ENCODE assay signal across 16 cellular contexts in genomic region chr7:114939484-114940097, GRCh38. TPM values are rescaled to one million over a fixed set of nuclear protein-coding genes. Genes with fewer than 3 reads are reported as not detected.
DNase-seq lines count a peak whose midpoint lies in the region; ATAC-seq and TF ChIP-seq lines count a peak whose summit lies in the region.
"Had no signal": no experiment of that assay in that cellular context is flagged by ENCODE, and none has a peak within 500 bp of the region (broad histone marks: within the 10 kb centered on the region; RNA-seq: fewer than 3 reads in every experiment).

No MANE protein-coding gene starts in this region.

- BruUV-seq in MCF 10A (replicated peaks; lab: Mats Ljungman, UMichigan) (no TSS peak), mammary epithelial cell (replicated peaks; lab: Mats Ljungman, UMichigan) (no TSS peak)

- no peak overlapping the region for H3K4me3 ChIP-seq in mammary epithelial cell (replicated peaks in 1 of 3; ENCODE audit: insufficient read depth in 1 of 3, low read depth in 2 of 3, low read length in 3 of 3)
- H3K4me3 ChIP-seq in BE2C (ENCODE audit: low read depth, low read length): no peak overlapping the region
- H3K4me3 ChIP-seq: esophagus squamous epithelium had no signal

- no peak overlapping the region for H3K27ac ChIP-seq in mammary epithelial cell (ENCODE audit: insufficient read depth, low read depth, low read length)
- H3K27ac ChIP-seq: esophagus squamous epithelium, parathyroid adenoma had no signal

- no peaks in the 10 kb centered on the region for H3K36me3 Mint-ChIP-seq in MCF 10A (ENCODE audit: insufficient read depth, unreplicated experiment)
- peaks cover 58% of the 10 kb centered on the region for H3K36me3 Mint-ChIP-seq in stimulated activated effector memory CD8-positive, alpha-beta T cell treated with anti-CD3 and anti-CD28 coated beads, Interleukin-12 subunit alpha, Interleukin-12 subunit beta, amount 100 ng/mL, for 72 hours
- peaks cover 53% of the 10 kb centered on the region for H3K36me3 Mint-ChIP-seq in activated CD4-positive, alpha-beta T cell treated with anti-CD3 and anti-CD28 coated beads, Interleukin-2, amount 10 ng/mL, durations not matched to agents 7 days and 5 days (ENCODE audit: low read depth)

- no peaks in the 10 kb centered on the region for H3K27me3 Mint-ChIP-seq in MCF 10A (ENCODE audit: insufficient read depth, unreplicated experiment)
- H3K27me3 Mint-ChIP-seq in activated CD4-positive, alpha-beta T cell treated with anti-CD3 and anti-CD28 coated beads, Interleukin-2, amount 10 ng/mL, durations not matched to agents 7 days and 5 days: no peaks in the 10 kb centered on the region

- no peak overlapping the region for H3K27ac Mint-ChIP-seq in MCF 10A (ENCODE audit: low read depth, unreplicated experiment)
- no peak overlapping the region for H3K27ac Mint-ChIP-seq in stimulated activated effector memory CD8-positive, alpha-beta T cell treated with anti-CD3 and anti-CD28 coated beads, Interleukin-12 subunit alpha, Interleukin-12 subunit beta, amount 100 ng/mL, for 72 hours
- H3K27ac Mint-ChIP-seq in activated CD4-positive, alpha-beta T cell treated with anti-CD3 and anti-CD28 coated beads, Interleukin-2, amount 10 ng/mL, durations not matched to agents 7 days and 5 days: no peak overlapping the region

- DNase-seq in MCF 10A (ENCODE audit: unreplicated experiment): no peak
- no peak for DNase-seq in mammary epithelial cell
- DNase-seq in T-helper 9 cell: peak; percentile 22
- DNase-seq in stimulated activated effector memory CD8-positive, alpha-beta T cell treated with anti-CD3 and anti-CD28 coated beads, Interleukin-12 subunit alpha, Interleukin-12 subunit beta, amount 100 ng/mL, for 72 hours (ENCODE audit: low spot score in 2 of 2): no peak
- DNase-seq in NCI-H1048 (lab: John Stamatoyannopoulos, UW): no peak
- no peak for DNase-seq in BE2C
- no peak for DNase-seq in activated CD4-positive, alpha-beta T cell treated with anti-CD3 and anti-CD28 coated beads, Interleukin-2, amount 10 ng/mL, durations not matched to agents 7 days and 5 days
- DNase-seq: activated gamma-delta T cell; AML-193; esophagus squamous epithelium; NCI-H510A treated with DMSO at 0.1 percent for 48 hours; Right ventricle myocardium superior; stimulated activated naive CD8-positive, alpha-beta T cell treated with anti-CD3 and anti-CD28 coated beads, Interleukin-15, Interleukin-2, amounts not matched to agents 100 U/mL and 50 U/mL, for 24 hours had no signal

- TF ChIP-seq CTCF in MCF 10A (IDR thresholded peaks at IDR 0.05; ENCODE audit: unreplicated experiment) (peak; percentile 21), mammary epithelial cell (conservative IDR thresholded peaks at IDR 0.05 in 1 of 2, IDR thresholded peaks at IDR 0.05 in 1 of 2; ENCODE audit: extremely low read depth in 1 of 2, insufficient read depth in 1 of 2, low read depth in 1 of 2, low read length in 2 of 2) (no peak), BE2C (IDR thresholded peaks at IDR 0.05; ENCODE audit: low read depth, low read length) (no peak)

- peaks cover 8% of the 10 kb centered on the region for H3K9me3 Mint-ChIP-seq in MCF 10A (ENCODE audit: unreplicated experiment)
- H3K9me3 Mint-ChIP-seq in stimulated activated effector memory CD8-positive, alpha-beta T cell treated with anti-CD3 and anti-CD28 coated beads, Interleukin-12 subunit alpha, Interleukin-12 subunit beta, amount 100 ng/mL, for 72 hours: no peaks in the 10 kb centered on the region
- H3K9me3 Mint-ChIP-seq in activated CD4-positive, alpha-beta T cell treated with anti-CD3 and anti-CD28 coated beads, Interleukin-2, amount 10 ng/mL, durations not matched to agents 7 days and 5 days: peaks cover 5% of the 10 kb centered on the region

- H3K9ac ChIP-seq in mammary epithelial cell (ENCODE audit: insufficient read depth, low read length): no peak overlapping the region
- H3K9ac ChIP-seq: parathyroid adenoma had no signal

- no peaks in the 10 kb centered on the region for H4K20me1 ChIP-seq in mammary epithelial cell (ENCODE audit: insufficient read depth, low read length)

- H3K9me3 ChIP-seq in mammary epithelial cell (replicated peaks; ENCODE audit: insufficient read depth, low read length) (no peaks in the 10 kb centered on the region), BE2C (no peaks in the 10 kb centered on the region)
- H3K9me3 ChIP-seq: esophagus squamous epithelium had no signal

- H2AFZ ChIP-seq in mammary epithelial cell (ENCODE audit: low read depth, low read length): no peak overlapping the region
- H2AFZ ChIP-seq: parathyroid adenoma had no signal

- dilution Hi-C loops in mammary epithelial cell (cut with HindIII; ENCODE audit: low sequenced_read_pairs): no loop called here

- CTCF ChIA-PET in MCF 10A (lab: Yijun Ruan, JAX) (interaction anchor here (0.6 to 2.1 kb wide), 10 partner anchors 13 to 800 kb away, joined by 3 to 11 read pairs (median 4); no protein-coding TSS in a partner anchor), mammary epithelial cell (lab: Charles Lee; ENCODE audit: low non-redundant PET) (no interaction called here)
- CTCF ChIA-PET in activated CD4-positive, alpha-beta T cell treated with anti-CD3 and anti-CD28 coated beads, Interleukin-2, amount 10 ng/mL, durations not matched to agents 7 days and 5 days (lab: Charles Lee): interaction anchor here (0.6 to 1.0 kb wide), 2 partner anchors 15 to 51 kb away, joined by 3 to 4 read pairs; no protein-coding TSS in a partner anchor

- H3K79me2 ChIP-seq in mammary epithelial cell (ENCODE audit: insufficient read depth, low read length): peaks cover 43% of the 10 kb centered on the region
- H3K79me2 ChIP-seq: parathyroid adenoma had no signal

- intact Hi-C loops in MCF 10A (cut with micrococcal nuclease): loop anchor here (2.0 kb wide), 1 partner anchor 75 kb away; no protein-coding TSS in a partner anchor
- intact Hi-C loops in mammary epithelial cell (cut with micrococcal nuclease): no loop called here

- H3K4me1 ChIP-seq in mammary epithelial cell (ENCODE audit: insufficient read depth, low read length) (no peaks in the 10 kb centered on the region), BE2C (no peaks in the 10 kb centered on the region)
- H3K4me1 ChIP-seq: parathyroid adenoma had no signal

- no peak overlapping the region for H3K4me2 ChIP-seq in mammary epithelial cell (ENCODE audit: insufficient read depth, low read depth, low read length)

- peaks cover 6% of the 10 kb centered on the region for H3K4me1 Mint-ChIP-seq in MCF 10A (ENCODE audit: insufficient read depth, unreplicated experiment)
- H3K4me1 Mint-ChIP-seq in stimulated activated effector memory CD8-positive, alpha-beta T cell treated with anti-CD3 and anti-CD28 coated beads, Interleukin-12 subunit alpha, Interleukin-12 subunit beta, amount 100 ng/mL, for 72 hours: peaks cover 71% of the 10 kb centered on the region
- H3K4me1 Mint-ChIP-seq in activated CD4-positive, alpha-beta T cell treated with anti-CD3 and anti-CD28 coated beads, Interleukin-2, amount 10 ng/mL, durations not matched to agents 7 days and 5 days: peaks cover 47% of the 10 kb centered on the region

- H3K4me3 Mint-ChIP-seq in MCF 10A (ENCODE audit: unreplicated experiment): no peak overlapping the region
- H3K4me3 Mint-ChIP-seq in stimulated activated effector memory CD8-positive, alpha-beta T cell treated with anti-CD3 and anti-CD28 coated beads, Interleukin-12 subunit alpha, Interleukin-12 subunit beta, amount 100 ng/mL, for 72 hours: no peak overlapping the region
- H3K4me3 Mint-ChIP-seq in activated CD4-positive, alpha-beta T cell treated with anti-CD3 and anti-CD28 coated beads, Interleukin-2, amount 10 ng/mL, durations not matched to agents 7 days and 5 days: no peak overlapping the region

- 82% methylated on average over 3 of the region's 3 CpGs for WGBS in mammary epithelial cell (ENCODE audit: low coverage, missing lambda C conversion rate)

- POLR2A ChIA-PET in MCF 10A (lab: Yijun Ruan, JAX): interaction anchor here (1.6 kb wide), 1 partner anchor 16 kb away, joined by 4 read pairs; no protein-coding TSS in a partner anchor
- POLR2A ChIA-PET in activated CD4-positive, alpha-beta T cell treated with anti-CD3 and anti-CD28 coated beads, Interleukin-2, amount 10 ng/mL, durations not matched to agents 7 days and 5 days (lab: Charles Lee): no interaction called here

- peak; percentile 38 for ATAC-seq in HG03342 (IDR thresholded peaks at IDR 0.05; ENCODE audit: unreplicated experiment)
- ATAC-seq in stimulated activated effector memory CD8-positive, alpha-beta T cell treated with anti-CD3 and anti-CD28 coated beads, Interleukin-12 subunit alpha, Interleukin-12 subunit beta, amount 100 ng/mL, for 72 hours: peak; percentile 46

- H3K27me3 ChIP-seq in mammary epithelial cell (ENCODE audit: insufficient read depth, low read length): no peaks in the 10 kb centered on the region
- no peaks in the 10 kb centered on the region for H3K27me3 ChIP-seq in BE2C
- H3K27me3 ChIP-seq: esophagus squamous epithelium had no signal

- in situ Hi-C loops in mammary epithelial cell (cut with MboI; ENCODE audit: low sequenced_read_pairs in 2 of 2): no loop called here

- H3K36me3 ChIP-seq in mammary epithelial cell (ENCODE audit: insufficient read depth, low read length) (peaks cover 2% of the 10 kb centered on the region), BE2C (no peaks in the 10 kb centered on the region)
- H3K36me3 ChIP-seq: esophagus squamous epithelium had no signal

RNA-seq across cellular contexts. Expression of gene MDFIC, which starts 17.7 kb away (rescaled TPM):
- total RNA-seq in MCF 10A (2022): 7.8 and 8.1 TPM in 2 replicates
- total RNA-seq in mammary epithelial cell: 10 to 100 TPM; 18.4 to 21.0 TPM
- polyA plus RNA-seq in mammary epithelial cell: 12.5 TPM
- 11.4 TPM for polyA minus RNA-seq in mammary epithelial cell
- not detected for polyA plus RNA-seq in BE2C (2012; ENCODE audit: insufficient read depth, insufficient read length, low read depth)
- 10 to 100 TPM; 75.4 to 91.2 TPM for total RNA-seq in activated CD4-positive, alpha-beta T cell treated with anti-CD3 and anti-CD28 coated beads, Interleukin-2, amount 10 ng/mL, durations not matched to agents 7 days and 5 days
- total RNA-seq: G401 had no signal
